Comparison of ENCODE assay signal across 18 cellular contexts in genomic region chr9:130126721-130127429, GRCh38. TPM values are rescaled to one million over a fixed set of nuclear protein-coding genes. Genes with fewer than 3 reads are reported as not detected.
DNase-seq lines count a peak whose midpoint lies in the region; ATAC-seq and TF ChIP-seq lines count a peak whose summit lies in the region.
"Had no signal": no experiment of that assay in that cellular context is flagged by ENCODE, and none has a peak within 500 bp of the region (broad histone marks: within the 10 kb centered on the region; RNA-seq: fewer than 3 reads in every experiment).

No MANE protein-coding gene starts in this region.

- H3K9me3 ChIP-seq in BLaER1, result no peaks in the 10 kb centered on the region
- H3K9me3 ChIP-seq: BE2C, ovary, SK-N-SH, testis had no signal

- H3K4me3 Mint-ChIP-seq in GM23338 (no peak overlapping the region), mesothelial cell of epicardium (no peak overlapping the region)
- H3K4me3 Mint-ChIP-seq in activated T-helper 17 cell treated with anti-CD3 and anti-CD28 coated beads, Interleukin-2, amount 50 U/mL, for 72 hours, result peak overlapping the region; percentile 90
- H3K4me3 Mint-ChIP-seq: activated T-cell treated with anti-CD3 and anti-CD28 coated beads, Interleukin-2, amount 50 U/mL, for 4 hours had no signal

- ATAC-seq in GM23338, result no peak
- ATAC-seq in activated T-helper 17 cell treated with anti-CD3 and anti-CD28 coated beads, Interleukin-2, amount 50 U/mL, for 72 hours (replicated peaks), result no peak
- no peak for ATAC-seq in GM21529 (IDR thresholded peaks at IDR 0.05; ENCODE audit: unreplicated experiment)
- ATAC-seq in GM21619 (IDR thresholded peaks at IDR 0.05; ENCODE audit: unreplicated experiment), result no peak
- ATAC-seq in HG03354 (IDR thresholded peaks at IDR 0.05; ENCODE audit: poor library complexity, severe bottlenecking, unreplicated experiment), result no peak
- ATAC-seq in GM21576 (IDR thresholded peaks at IDR 0.05; ENCODE audit: unreplicated experiment), result no peak
- ATAC-seq: activated T-cell treated with anti-CD3 and anti-CD28 coated beads, Interleukin-2, amount 50 U/mL, for 4 hours; HepG2 had no signal

- peaks cover 7% of the 10 kb centered on the region; the same call in 1 of the 2 replicates for H4K20me1 ChIP-seq in BLaER1
- no peaks in the 10 kb centered on the region; the same call in 1 of the 2 replicates for H4K20me1 ChIP-seq in GM23338 (replicated peaks; ENCODE audit: insufficient read depth)

- no peak overlapping the region for H3K9ac ChIP-seq in BLaER1
- H3K9ac ChIP-seq: SK-N-SH had no signal

- no peaks in the 10 kb centered on the region for H3K79me2 ChIP-seq in GM23338 (replicated peaks; ENCODE audit: insufficient read depth)

- DNase-seq in GM23338 (ENCODE audit: low spot score) (no peak), mesothelial cell of epicardium (ENCODE audit: low spot score in 2 of 2, unreplicated experiment in 2 of 2) (no peak)
- DNase-seq: activated T-cell treated with anti-CD3 and anti-CD28 coated beads, Interleukin-2, amount 50 U/mL, for 4 hours; BE2C; mesendoderm; NCI-H1092; NCI-H446; ovary; SK-N-SH; testis; WERI-Rb-1 had no signal

- no peak overlapping the region for H2AFZ ChIP-seq in GM23338

- peak overlapping the region; percentile 69; the same call in 1 of the 2 replicates for H3K4me2 ChIP-seq in BLaER1
- no peak overlapping the region for H3K4me2 ChIP-seq in GM23338
- H3K4me2 ChIP-seq: SK-N-SH had no signal

- H3K36me3 ChIP-seq in BLaER1 (peaks cover 67% of the 10 kb centered on the region), GM23338 (ENCODE audit: insufficient read depth) (peaks cover 10% of the 10 kb centered on the region; the same call in 1 of the 2 replicates)
- H3K36me3 ChIP-seq: ovary had no signal

- peaks cover 53% of the 10 kb centered on the region for H3K4me1 ChIP-seq in BLaER1
- no peaks in the 10 kb centered on the region for H3K4me1 ChIP-seq in GM23338 (ENCODE audit: insufficient read depth)
- H3K4me1 ChIP-seq: testis had no signal

- H3K36me3 Mint-ChIP-seq in GM23338 (ENCODE audit: low read depth), result peaks cover 17% of the 10 kb centered on the region
- peaks cover 78% of the 10 kb centered on the region for H3K36me3 Mint-ChIP-seq in activated T-helper 17 cell treated with anti-CD3 and anti-CD28 coated beads, Interleukin-2, amount 50 U/mL, for 72 hours (ENCODE audit: low read depth)
- peaks cover 37% of the 10 kb centered on the region for H3K36me3 Mint-ChIP-seq in mesothelial cell of epicardium

- H3K4me1 Mint-ChIP-seq in GM23338, result peaks cover 14% of the 10 kb centered on the region
- H3K4me1 Mint-ChIP-seq in activated T-helper 17 cell treated with anti-CD3 and anti-CD28 coated beads, Interleukin-2, amount 50 U/mL, for 72 hours, result peaks cover 36% of the 10 kb centered on the region
- H3K4me1 Mint-ChIP-seq in mesothelial cell of epicardium, result peaks cover 44% of the 10 kb centered on the region

- 0 out of 2 replicates have a peak, but pooled peaks cover 5% of the 10 kb centered on the region for H3F3A ChIP-seq in GM23338 (replicated peaks; ENCODE audit: low read depth)

- H3K9me3 Mint-ChIP-seq in GM23338 (no peaks in the 10 kb centered on the region), mesothelial cell of epicardium (no peaks in the 10 kb centered on the region)
- H3K9me3 Mint-ChIP-seq in activated T-helper 17 cell treated with anti-CD3 and anti-CD28 coated beads, Interleukin-2, amount 50 U/mL, for 72 hours, result no peaks in the 10 kb centered on the region
- H3K9me3 Mint-ChIP-seq: activated T-cell treated with anti-CD3 and anti-CD28 coated beads, Interleukin-2, amount 50 U/mL, for 4 hours had no signal

- no peaks in the 10 kb centered on the region for H3K9me2 ChIP-seq in GM23338 (ENCODE audit: insufficient read depth)
- H3K9me2 ChIP-seq: SK-N-SH had no signal

- no peaks in the 10 kb centered on the region for H3K27me3 ChIP-seq in BLaER1
- no peaks in the 10 kb centered on the region for H3K27me3 ChIP-seq in GM23338 (ENCODE audit: insufficient read depth)
- H3K27me3 ChIP-seq: BE2C, ovary, testis had no signal

- H3K4me3 ChIP-seq in BLaER1 (no peak overlapping the region), GM23338 (no peak overlapping the region)
- H3K4me3 ChIP-seq: ovary, testis had no signal

- TF ChIP-seq CTCF in GM23338 (conservative IDR thresholded peaks at IDR 0.05; ENCODE audit: low read depth in 2 of 2) (no peak), mesothelial cell of epicardium (IDR thresholded peaks at IDR 0.05; ENCODE audit: unreplicated experiment) (no peak)

- H3K27ac ChIP-seq in BLaER1 (no peak overlapping the region), GM23338 (ENCODE audit: low read depth) (0 out of 2 replicates have a peak overlapping the region, but pooled peaks have one; percentile 14)
- H3K27ac ChIP-seq: ovary, testis, WERI-Rb-1 had no signal

- H3K27me3 Mint-ChIP-seq in GM23338 (ENCODE audit: insufficient read depth, low read depth, poor library complexity) (peaks cover 10% of the 10 kb centered on the region), mesothelial cell of epicardium (ENCODE audit: low read depth) (no peaks in the 10 kb centered on the region)
- H3K27me3 Mint-ChIP-seq in activated T-helper 17 cell treated with anti-CD3 and anti-CD28 coated beads, Interleukin-2, amount 50 U/mL, for 72 hours, result no peaks in the 10 kb centered on the region

- H3K27ac Mint-ChIP-seq in GM23338 (peak overlapping the region; percentile 38; the same call in 1 of the 2 replicates), mesothelial cell of epicardium (peak overlapping the region; percentile 95)
- H3K27ac Mint-ChIP-seq in activated T-helper 17 cell treated with anti-CD3 and anti-CD28 coated beads, Interleukin-2, amount 50 U/mL, for 72 hours, result peak overlapping the region; percentile 2

TF ChIP-seq in GM23338, 12 proteins besides CTCF, POLR2A, EP300 and RAD21:
- TF ChIP-seq ETS1 (IDR thresholded peaks at IDR 0.05) (no peak), REST (IDR thresholded peaks at IDR 0.05; ENCODE audit: unreplicated experiment) (no peak), EZH2phosphoT487 (IDR thresholded peaks at IDR 0.05; ENCODE audit: unreplicated experiment) (no peak), CREB1 (CRISPR knock-in tag; IDR thresholded peaks at IDR 0.05; ENCODE audit: low read depth) (no peak)

RNA-seq across cellular contexts. Expression of gene NCS1, which starts 45.3 kb away (rescaled TPM):
- 28.8 and 34.3 TPM in 2 replicates for total RNA-seq in GM23338 (2014; rRNA removed; shearing (Covaris generic))
- polyA plus RNA-seq in GM23338 (2016; fragmentation: Nextera tagmentation; extraction: Ambion mirVana), result 8.2 and 10.3 TPM in 2 replicates
- 10 to 100 TPM; 14.0 to 30.4 TPM for total RNA-seq in activated T-helper 17 cell treated with anti-CD3 and anti-CD28 coated beads, Interleukin-2, amount 50 U/mL, for 72 hours
- total RNA-seq in mesothelial cell of epicardium, result 44.7 to 47.1 TPM (median 44.8 TPM) in 3 replicates

Comparison
In these comparisons a context has a peak if more than half of its experiments do, and no peak if none do; other contexts are left out.
1. H3K27ac Mint-ChIP-seq: peak in every context shown above with its lines; median percentile 95 in mesothelial cell of epicardium; 38 in GM23338; 2 in activated T-helper 17 cell treated with anti-CD3 and anti-CD28 coated beads, Interleukin-2, amount 50 U/mL, for 72 hours.